Comparison of ENCODE assay signal across 8 cellular contexts in the genomic region with DNA sequence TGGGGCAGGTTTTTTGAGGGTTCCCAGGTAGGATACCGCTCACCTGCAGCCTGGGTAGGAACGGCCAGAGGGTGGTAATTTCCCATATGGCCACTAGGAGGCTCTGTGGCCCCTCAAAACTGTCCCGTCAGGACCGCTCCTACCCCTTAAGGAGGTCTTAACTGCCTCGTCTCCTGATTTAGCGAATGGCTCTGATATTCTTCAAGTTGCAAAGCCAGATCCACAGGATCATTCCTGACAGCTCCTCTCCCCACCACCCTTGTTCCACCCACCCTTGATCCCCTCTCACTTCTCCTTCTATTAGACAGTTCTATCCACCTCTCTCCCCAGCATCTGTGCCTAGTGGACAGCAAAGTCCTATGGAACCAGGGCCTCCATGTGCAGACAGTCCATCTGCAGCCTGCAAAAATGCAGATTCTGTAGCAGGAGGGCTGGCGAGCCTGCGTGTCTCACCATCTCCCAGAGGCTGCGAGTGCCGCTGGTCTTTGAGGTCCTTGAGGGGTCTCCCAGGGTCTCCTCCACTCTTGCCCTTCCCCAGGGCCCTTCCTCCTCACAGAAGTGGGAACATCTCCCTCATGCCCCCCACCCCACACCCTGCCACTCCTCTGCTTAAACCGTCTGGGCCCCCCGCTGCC. TPM values are rescaled to one million over a fixed set of nuclear protein-coding genes. Genes with fewer than 3 reads are reported as not detected.
DNase-seq lines count a peak whose midpoint lies in the region; ATAC-seq, FAIRE-seq and TF ChIP-seq lines count a peak whose summit lies in the region.

No MANE protein-coding gene starts in this region.

- H3K27me3 ChIP-seq in BJ (ENCODE audit: control insufficient read depth, insufficient read depth, low read length): no peaks in the 10 kb centered on the region
- H3K27me3 ChIP-seq in GM12878 (replicated peaks in 1 of 2; ENCODE audit: control insufficient read depth in 2 of 2, insufficient read depth in 2 of 2, low read length in 1 of 2): no peaks in the 10 kb centered on the region

- no peaks in the 10 kb centered on the region for H3K79me2 ChIP-seq in GM12878 (ENCODE audit: control insufficient read depth, insufficient read depth, low read length)

- peaks cover 23% of the 10 kb centered on the region for H3K36me3 Mint-ChIP-seq in T-cell

- no peaks in the 10 kb centered on the region for H3K27me3 Mint-ChIP-seq in T-cell

- peak; percentile 93 for FAIRE-seq in GM12878 (lab: Jason Lieb, UNC)

- in situ Hi-C loops in GM12878 (cut with MboI): no loop called here

- H3K27ac Mint-ChIP-seq in T-cell: peak overlapping the region in 1 of 2 donors; percentile 11

- H3K4me3 ChIP-seq in BJ (ENCODE audit: low read depth, low read length): no peak overlapping the region
- H3K4me3 ChIP-seq in GM12878: no peak overlapping the region
- no peak overlapping the region for H3K4me3 ChIP-seq in skeletal muscle cell (ENCODE audit: low read depth, low read length)

- POLR2A ChIA-PET in BJ (lab: Charles Lee) (no interaction called here), T-cell (lab: Charles Lee) (no interaction called here), GM12878 (lab: Charles Lee) (no interaction called here)

- no peak overlapping the region for H2AFZ ChIP-seq in GM12878 (ENCODE audit: control insufficient read depth, low read depth, low read length)

- no peaks in the 10 kb centered on the region for H3K9me3 Mint-ChIP-seq in T-cell

- H3K9ac ChIP-seq in GM12878 (ENCODE audit: control insufficient read depth, insufficient read depth, low read length): no peak overlapping the region

- H4K20me1 ChIP-seq in GM12878 (ENCODE audit: control insufficient read depth, insufficient read depth): no peaks in the 10 kb centered on the region

- H3K4me3 Mint-ChIP-seq in T-cell: no peak overlapping the region

- CTCF ChIA-PET in BJ (lab: Yijun Ruan, JAX) (interaction anchor here (0.6 to 5.8 kb wide), 51 partner anchors 8 to 563 kb away, joined by 3 to 53 read pairs (median 4); no protein-coding TSS in a partner anchor), T-cell (lab: Charles Lee) (interaction anchor here (0.6 to 2.0 kb wide), 11 partner anchors 26 to 1296 kb away, joined by 3 to 10 read pairs (median 4); a partner anchor contains a TSS), GM12878 (lab: Yijun Ruan, JAX) (interaction anchor here (0.6 to 4.7 kb wide), 22 partner anchors 9 to 531 kb away, joined by 3 to 48 read pairs (median 4); no protein-coding TSS in a partner anchor)

- no peak overlapping the region for H3K4me2 ChIP-seq in GM12878 (ENCODE audit: control insufficient read depth, insufficient read depth)

- 23% methylated on average over 12 of the region's 12 CpGs for WGBS in GM12878 (ENCODE audit: insufficient coverage, insufficient replicate concordance, low lambda C conversion rate, missing lambda C conversion rate)

- RAD21 ChIA-PET in GM12878 (lab: Charles Lee; ENCODE audit: unreplicated experiment): interaction anchor here (0.6 to 2.4 kb wide), 10 partner anchors 16 to 526 kb away, joined by 3 to 21 read pairs (median 6); a partner anchor contains a TSS

- H3K36me3 ChIP-seq in BJ (ENCODE audit: control insufficient read depth, insufficient read depth, low read length) (peaks cover 1% of the 10 kb centered on the region; the same call in 1 of the 2 replicates), GM12878 (ENCODE audit: control insufficient read depth in 2 of 2, insufficient read depth in 2 of 2, low read length in 1 of 2) (no peaks in the 10 kb centered on the region)

- intact Hi-C loops in GM12878 (cut with micrococcal nuclease; ENCODE audit: unreplicated experiment): loop anchor here (1.0 to 2.0 kb wide), 4 partner anchors 26 to 525 kb away; no protein-coding TSS in a partner anchor

- TF ChIP-seq POLR2A in GM12878 (IDR thresholded peaks at IDR 0.05; ENCODE audit: low read depth, low read length): no peak

- DNase-seq in BJ (ENCODE audit: low read depth) (no peak), KG1 (lab: John Stamatoyannopoulos, UW) (peak; percentile 13), T-cell (peak in 32 of 34 experiments; percentile 18 to 63 (median 47)), GM12878 (ENCODE audit: low read depth, low spot score) (no peak), hippocampal formation (lab: John Stamatoyannopoulos, UW) (peak; percentile 37 to 40), skeletal muscle cell (ENCODE audit: low read depth) (peak; percentile 18)

- no peak for TF ChIP-seq EP300 in GM12878 (IDR thresholded peaks at IDR 0.05; ENCODE audit: borderline replicate concordance in 1 of 2, control insufficient read depth in 1 of 2, low read depth in 2 of 2, low read length in 2 of 2)

- no peaks in the 10 kb centered on the region for H3K9me3 ChIP-seq in GM12878 (replicated peaks; ENCODE audit: control insufficient read depth, insufficient read depth, low read length)

- peak; percentile 93 for TF ChIP-seq RAD21 in GM12878 (IDR thresholded peaks at IDR 0.05; ENCODE audit: insufficient read depth, low read depth, low read length)

- ATAC-seq in GM19025 (IDR thresholded peaks at IDR 0.05; ENCODE audit: low read depth, unreplicated experiment): peak; percentile 64
- ATAC-seq in T-cell (replicated peaks in 1 of 4): peak; percentile 67 to 75 (median 68)
- peak; percentile 97 for ATAC-seq in GM12878
- no peak for ATAC-seq in GM21447 (IDR thresholded peaks at IDR 0.05; ENCODE audit: unreplicated experiment)

- no peak overlapping the region for H3K27ac ChIP-seq in GM12878 (ENCODE audit: control insufficient read depth, insufficient read depth)

- TF ChIP-seq CTCF in BJ (IDR thresholded peaks at IDR 0.05; ENCODE audit: insufficient read depth, low read depth, low read length) (peak; percentile 89), GM12878 (IDR thresholded peaks at IDR 0.05 in 2 of 3, conservative IDR thresholded peaks at IDR 0.05 in 1 of 3; ENCODE audit: control insufficient read depth in 2 of 3, extremely low read depth in 1 of 3, insufficient read depth in 1 of 3, low read depth in 3 of 3, low read length in 3 of 3) (peak; percentile 88 to 96 (median 94))

- BruUV-seq in GM12878 (replicated peaks; lab: Mats Ljungman, UMichigan): no TSS peak

- H3K4me1 ChIP-seq in GM12878 (ENCODE audit: control insufficient read depth, insufficient read depth, low read length): no peaks in the 10 kb centered on the region

- SMC1A ChIA-PET in GM12878 (lab: Charles Lee; ENCODE audit: uncharacterized antibody, unreplicated experiment): interaction anchor here (0.6 to 1.5 kb wide), 11 partner anchors 27 to 555 kb away, joined by 3 to 11 read pairs (median 3); no protein-coding TSS in a partner anchor

- H3K4me1 Mint-ChIP-seq in T-cell: peaks cover 33 to 41% (median 37%) of the 10 kb centered on the region in 3 donors

RNA-seq across cellular contexts. Expression of a gene that starts 34.3 kb away (rescaled TPM):
- polyA plus RNA-seq in BJ (2011; rRNA removed): not detected in 2 replicates
- polyA minus RNA-seq in BJ (2011; rRNA and poly(A)+ RNA removed): not detected in 2 replicates
- 10 to 100 TPM in 4 of 5 donors, 1 to 10 TPM in 1; 8.6 to 41.1 (median 20.6) TPM for total RNA-seq in T-cell
- total RNA-seq in GM12878 (2013; cell fraction: nucleolus; rRNA removed): 2.8 and 6.3 TPM in 2 replicates
- 7.5 and 8.3 TPM in 2 replicates for total RNA-seq in GM12878 (2014; rRNA removed)
- 4.8 TPM in 2 replicates for total RNA-seq in GM12878 (2014; rRNA removed; fragmentation: Illumina TruSeq; extraction: Trizol)
- 4.8 and 6.3 TPM in 2 replicates for total RNA-seq in GM12878 (2021)
- polyA plus RNA-seq in GM12878 (2011; ENCODE audit: low read depth): 3.7 TPM
- 5.0 and 5.4 TPM in 2 replicates for polyA plus RNA-seq in GM12878 (2011; rRNA removed)
- 3.0 and 4.5 TPM in 2 replicates for polyA plus RNA-seq in GM12878 (2011; cell fraction: cytosol; rRNA removed)
- 32.4 and 37.2 TPM in 2 replicates for polyA plus RNA-seq in GM12878 (2011; cell fraction: nucleus; rRNA removed)
- polyA plus RNA-seq in GM12878 (2012): 3.7 and 8.2 TPM in 2 replicates
- 6.2 and 6.8 TPM in 2 replicates for polyA plus RNA-seq in GM12878 (2014; fragmentation: Illumina TruSeq; extraction: Trizol)
- polyA plus RNA-seq in GM12878 (2014; fragmentation: Nextera tagmentation; extraction: Ambion mirVana): 1 to 10 TPM in 1 of 2 experiments, under 1 TPM in 1; 0.93 to 1.1 TPM
- polyA plus RNA-seq in GM12878 (2014; rRNA removed): 9.3 and 10.6 TPM in 2 replicates
- 1 to 10 TPM; 2.5 to 3.0 TPM for polyA plus RNA-seq in GM12878 (2016; fragmentation: Nextera tagmentation; extraction: Ambion mirVana)
- 2.7 and 4.4 TPM in 2 replicates for polyA minus RNA-seq in GM12878 (2011; rRNA and poly(A)+ RNA removed)
- polyA minus RNA-seq in GM12878 (2011; cell fraction: cytosol; rRNA and poly(A)+ RNA removed): 1.0 and 2.9 TPM in 2 replicates
- polyA minus RNA-seq in GM12878 (2011; cell fraction: nucleus; rRNA and poly(A)+ RNA removed): 4.7 and 7.9 TPM in 2 replicates

RNA-seq across cellular contexts. Expression of a gene that starts 55.3 kb away (rescaled TPM):
- polyA plus RNA-seq in BJ (2011; rRNA removed) (3.1 and 5.0 TPM in 2 replicates), GM12878 (2011; rRNA removed) (0.03 and 0.07 TPM in 2 replicates), GM12878 (2014; fragmentation: Illumina TruSeq; extraction: Trizol) (0.03 and 0.04 TPM in 2 replicates), GM12878 (2014; fragmentation: Nextera tagmentation; extraction: Ambion mirVana) (under 1 TPM in 1 of 2 experiments, not detected in 1; 0.02 TPM), GM12878 (2014; rRNA removed) (0.03 and 0.04 TPM in 2 replicates), GM12878 (2016; fragmentation: Nextera tagmentation; extraction: Ambion mirVana) (under 1 TPM in 1 of 2 experiments, not detected in 1; 0.04 TPM)
- polyA minus RNA-seq in BJ (2011; rRNA and poly(A)+ RNA removed): 2.7 and 3.6 TPM in 2 replicates
- total RNA-seq in T-cell (10 to 100 TPM in 3 of 5 donors, 1 to 10 TPM in 2; 6.0 to 30.4 (median 21.7) TPM), GM12878 (2014; rRNA removed) (not detected in 2 replicates), GM12878 (2014; rRNA removed; fragmentation: Illumina TruSeq; extraction: Trizol) (0.04 TPM in 1 of 2 replicates, not detected in the other), GM12878 (2021) (0.08 and 0.10 TPM in 2 replicates)
- total RNA-seq in GM12878 (2013; cell fraction: nucleolus; rRNA removed): 0.17 and 0.47 TPM in 2 replicates
- 0.08 TPM for polyA plus RNA-seq in GM12878 (2011; ENCODE audit: low read depth)
- 0.06 and 0.15 TPM in 2 replicates for polyA plus RNA-seq in GM12878 (2011; cell fraction: cytosol; rRNA removed)
- polyA plus RNA-seq in GM12878 (2011; cell fraction: nucleus; rRNA removed): 0.10 and 0.12 TPM in 2 replicates
- 0.39 and 0.58 TPM in 2 replicates for polyA plus RNA-seq in GM12878 (2012)
- polyA minus RNA-seq in GM12878 (2011; rRNA and poly(A)+ RNA removed): 0.15 and 0.26 TPM in 2 replicates
- 0.42 TPM in 1 of 2 replicates, not detected in the other for polyA minus RNA-seq in GM12878 (2011; cell fraction: cytosol; rRNA and poly(A)+ RNA removed)
- polyA minus RNA-seq in GM12878 (2011; cell fraction: nucleus; rRNA and poly(A)+ RNA removed): not detected in 2 replicates

Comparison
In these comparisons a context has a peak if more than half of its experiments do, and no peak if none do; other contexts are left out.
1. DNase-seq: peak in KG1 (single experiment), T-cell (32 of 34), hippocampal formation (2 of 2) and skeletal muscle cell (single experiment); none in BJ (single experiment) and GM12878 (single experiment).
2. RNA of a gene that starts 55.3 kb away (total RNA-seq): 6.0 to 30.4 TPM in T-cell; 0.04 to 0.47 TPM in GM12878; every median in the first group is over 4 times any median in the second.